ENCODE assay signal across 1 cellular context in genomic region chr17:66507103-66507923, GRCh38.
TF ChIP-seq lines count a peak whose summit lies in the region.

No MANE protein-coding gene starts in this region.

TF ChIP-seq in K562, 482 proteins besides CTCF, POLR2A, EP300 and RAD21 (continued from another document and continues in another):
- TF ChIP-seq LEF1 (IDR thresholded peaks at IDR 0.05), result 0 out of 2 replicates have a peak, but pooled peaks have one; percentile 22
- no peak for TF ChIP-seq TAF1 (IDR thresholded peaks at IDR 0.05; ENCODE audit: control insufficient read depth, extremely low read depth, insufficient read depth, low read length, severe bottlenecking)
- TF ChIP-seq CHD4 (IDR thresholded peaks at IDR 0.05; ENCODE audit: insufficient read depth, insufficient replicate concordance, low read depth, low read length, poor library complexity, severe bottlenecking), result peak; percentile 91
- TF ChIP-seq ZSCAN29 (IDR thresholded peaks at IDR 0.05), result peak; percentile 96
- TF ChIP-seq TBP (optimal IDR thresholded peaks at IDR 0.05; ENCODE audit: low read depth, low read length), result peak; percentile 57
- no peak for TF ChIP-seq TARDBP (IDR thresholded peaks at IDR 0.05)
- no peak for TF ChIP-seq PHB (CRISPR knock-in tag; IDR thresholded peaks at IDR 0.05)
- TF ChIP-seq LCOR (CRISPR knock-in tag; IDR thresholded peaks at IDR 0.05), result no peak
- TF ChIP-seq NR2C2 (CRISPR knock-in tag; IDR thresholded peaks at IDR 0.05), result no peak
- peak; percentile 36; the same call in 1 of the 2 replicates for TF ChIP-seq NR2C2 (tag; IDR thresholded peaks at IDR 0.05)
- peak; percentile 78 for TF ChIP-seq FOSL1 (tag; conservative IDR thresholded peaks at IDR 0.05)
- no peak for TF ChIP-seq SAP30 (IDR thresholded peaks at IDR 0.05; ENCODE audit: borderline replicate concordance, insufficient read depth, low read depth, low read length, poor library complexity, severe bottlenecking)
- peak; percentile 88 for TF ChIP-seq NFE2 (IDR thresholded peaks at IDR 0.05; ENCODE audit: low read depth)
- TF ChIP-seq MAFK (IDR thresholded peaks at IDR 0.05; ENCODE audit: low read length), result peak; percentile 96
- TF ChIP-seq SRSF3 (IDR thresholded peaks at IDR 0.05; ENCODE audit: insufficient read depth, low read length), result no peak
- no peak for TF ChIP-seq CHD2 (IDR thresholded peaks at IDR 0.05; ENCODE audit: low read depth, low read length)
- 0 out of 2 replicates have a peak, but pooled peaks have one; percentile 10 for TF ChIP-seq ARID3A (IDR thresholded peaks at IDR 0.05; ENCODE audit: borderline replicate concordance, low read depth, low read length)
- TF ChIP-seq EHMT2 (IDR thresholded peaks at IDR 0.05), result no peak
- no peak for TF ChIP-seq ZNF778 (CRISPR knock-in tag; IDR thresholded peaks at IDR 0.05)
- no peak for TF ChIP-seq SMARCC2 (IDR thresholded peaks at IDR 0.05; ENCODE audit: low read depth)
- TF ChIP-seq MYC (IDR thresholded peaks at IDR 0.05; ENCODE audit: low read depth, low read length), result no peak
- no peak for TF ChIP-seq MYC (CRISPR knock-in tag; IDR thresholded peaks at IDR 0.05; ENCODE audit: borderline replicate concordance, low read depth)
- no peak for TF ChIP-seq ZNF780A (CRISPR knock-in tag; IDR thresholded peaks at IDR 0.05)
- TF ChIP-seq ZNF282 (CRISPR knock-in tag; IDR thresholded peaks at IDR 0.05), result no peak
- no peak for TF ChIP-seq TAF15 (IDR thresholded peaks at IDR 0.05; ENCODE audit: low read depth, low read length)
- peak; percentile 99 for TF ChIP-seq MAFG (tag; conservative IDR thresholded peaks at IDR 0.05)
- peak; percentile 98 for TF ChIP-seq MAFF (IDR thresholded peaks at IDR 0.05; ENCODE audit: low read length)
- TF ChIP-seq ARNT (IDR thresholded peaks at IDR 0.05), result no peak
- peak; percentile 33; the same call in 1 of the 2 replicates for TF ChIP-seq TEAD2 (tag; IDR thresholded peaks at IDR 0.05)
- TF ChIP-seq SRSF9 (IDR thresholded peaks at IDR 0.05; ENCODE audit: borderline replicate concordance, low read depth, low read length), result no peak
- 0 out of 2 replicates have a peak, but pooled peaks have one; percentile 35 for TF ChIP-seq MTA3 (IDR thresholded peaks at IDR 0.05; ENCODE audit: borderline replicate concordance)
- 0 out of 4 replicates have a peak, but pooled peaks of 1 of the 2 experiments have one; percentile 29 for TF ChIP-seq TBL1XR1 (IDR thresholded peaks at IDR 0.05; ENCODE audit: low read length in 2 of 2)
- TF ChIP-seq PATZ1 (CRISPR knock-in tag; IDR thresholded peaks at IDR 0.05; ENCODE audit: borderline replicate concordance), result no peak
- TF ChIP-seq HNRNPK (IDR thresholded peaks at IDR 0.05; ENCODE audit: low read depth, low read length, poor library complexity, severe bottlenecking), result no peak
- TF ChIP-seq NCOA4 (IDR thresholded peaks at IDR 0.05; ENCODE audit: partially characterized antibody), result peak; percentile 53
- TF ChIP-seq ATF3 (IDR thresholded peaks at IDR 0.05), result peak; percentile 88
- no peak for TF ChIP-seq ATF3 (CRISPR knock-in tag; conservative IDR thresholded peaks at IDR 0.05)
- TF ChIP-seq ZNF24 (IDR thresholded peaks at IDR 0.05), result peak; percentile 63; the same call in 1 of the 2 replicates
- TF ChIP-seq PTBP1 (IDR thresholded peaks at IDR 0.05; ENCODE audit: low read depth, low read length), result 0 out of 2 replicates have a peak, but pooled peaks have one; percentile 35
- peak; percentile 95 for TF ChIP-seq SMARCA5 (IDR thresholded peaks at IDR 0.05)
- TF ChIP-seq HDGF (IDR thresholded peaks at IDR 0.05), result peak; percentile 85; the same call in 1 of the 2 replicates
- no peak for TF ChIP-seq ZBTB2 (IDR thresholded peaks at IDR 0.05)
- no peak for TF ChIP-seq STAG1 (CRISPR knock-in tag; IDR thresholded peaks at IDR 0.05; ENCODE audit: borderline replicate concordance)
- TF ChIP-seq RUNX1 (IDR thresholded peaks at IDR 0.05; ENCODE audit: low read depth), result no peak
- TF ChIP-seq DMBX1 (CRISPR knock-in tag; IDR thresholded peaks at IDR 0.05; ENCODE audit: borderline replicate concordance), result no peak
- no peak for TF ChIP-seq PRMT5 (CRISPR knock-in tag; IDR thresholded peaks at IDR 0.05)
- TF ChIP-seq NR2C1 (IDR thresholded peaks at IDR 0.05), result 0 out of 2 replicates have a peak, but pooled peaks have one; percentile 15
- TF ChIP-seq NR2C1 (tag; IDR thresholded peaks at IDR 0.05), result 0 out of 2 replicates have a peak, but pooled peaks have one; percentile 48
- no peak for TF ChIP-seq GTF2F1 (IDR thresholded peaks at IDR 0.05; ENCODE audit: low read depth, low read length)
- TF ChIP-seq HNRNPL (IDR thresholded peaks at IDR 0.05; ENCODE audit: low read depth, low read length), result no peak
- TF ChIP-seq NFE2L1 (tag; IDR thresholded peaks at IDR 0.05; ENCODE audit: borderline replicate concordance, low read depth), result peak; percentile 92
- TF ChIP-seq BCOR (IDR thresholded peaks at IDR 0.05), result peak; percentile 100
- TF ChIP-seq ZNF76 (CRISPR knock-in tag; IDR thresholded peaks at IDR 0.05; ENCODE audit: borderline replicate concordance), result no peak
- peak; percentile 75 for TF ChIP-seq USF2 (CRISPR knock-in tag; IDR thresholded peaks at IDR 0.05)
- TF ChIP-seq CBX3 (IDR thresholded peaks at IDR 0.05; ENCODE audit: borderline replicate concordance in 1 of 2, low read length in 2 of 2), result peak in 1 of 2 experiments; percentile 85; a peak in 2 of 3 replicates
- TF ChIP-seq POLR2AphosphoS5 (IDR thresholded peaks at IDR 0.05; ENCODE audit: control insufficient read depth, insufficient read depth, low read depth, low read length), result no peak
- peak; percentile 56; the same call in 1 of the 2 replicates for TF ChIP-seq SMARCE1 (IDR thresholded peaks at IDR 0.05)
- no peak for TF ChIP-seq FOXA3 (CRISPR knock-in tag; conservative IDR thresholded peaks at IDR 0.05 in 1 of 2, IDR thresholded peaks at IDR 0.05 in 1 of 2)
- peak; percentile 68 for TF ChIP-seq PKNOX1 (IDR thresholded peaks at IDR 0.05)
- TF ChIP-seq RERE (CRISPR knock-in tag; IDR thresholded peaks at IDR 0.05; ENCODE audit: borderline replicate concordance), result no peak
- TF ChIP-seq IFI16 (CRISPR knock-in tag; IDR thresholded peaks at IDR 0.05), result no peak
- peak; percentile 88 for TF ChIP-seq JUND (IDR thresholded peaks at IDR 0.05; ENCODE audit: borderline replicate concordance, low read depth, low read length)
- TF ChIP-seq JUND (tag; IDR thresholded peaks at IDR 0.05; ENCODE audit: borderline replicate concordance, low read depth, low read length), result peak; percentile 40; the same call in 1 of the 3 replicates
- peak in 1 of 3 experiments; percentile 21 for TF ChIP-seq YY1 (IDR thresholded peaks at IDR 0.05; ENCODE audit: borderline replicate concordance in 1 of 3, control insufficient read depth in 1 of 3, extremely low read depth in 1 of 3, insufficient read depth in 3 of 3, insufficient read length in 1 of 3, insufficient replicate concordance in 2 of 3, low read depth in 1 of 3, low read length in 2 of 3)
- TF ChIP-seq ZNF436 (CRISPR knock-in tag; IDR thresholded peaks at IDR 0.05), result no peak
